25 cellular contexts compared by ENCODE assay signal in the genomic region with DNA sequence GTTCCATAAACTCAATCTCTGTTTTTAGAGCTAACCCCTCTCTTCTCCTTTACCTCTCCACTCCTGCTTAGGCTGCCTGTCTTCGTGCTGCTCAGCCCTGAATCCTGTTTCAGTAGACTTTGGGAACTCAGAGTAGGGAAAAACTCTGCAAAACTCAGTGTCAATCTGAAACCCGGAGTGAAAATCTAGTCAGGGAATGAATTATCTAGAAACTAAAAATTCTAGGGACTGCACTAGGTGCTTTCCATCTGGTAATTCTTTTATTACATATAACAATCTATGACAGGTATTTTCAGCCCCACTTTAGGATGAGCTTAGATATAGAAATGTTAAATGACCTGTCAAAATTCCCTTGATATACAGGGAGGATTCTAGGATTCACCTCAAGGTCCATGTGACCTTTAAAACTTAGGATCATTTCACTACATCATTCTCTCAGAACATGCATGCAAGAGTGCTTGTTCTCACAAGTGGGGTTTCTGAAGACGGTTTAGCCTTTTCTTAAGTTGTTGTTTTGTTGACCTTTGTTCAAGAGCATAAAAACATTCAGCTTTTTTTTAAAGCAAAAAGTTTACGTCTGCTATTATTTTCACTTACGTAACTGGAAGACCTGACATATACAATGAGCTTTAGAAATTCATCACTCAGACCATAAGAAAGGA.
DNase-seq lines count a peak whose midpoint lies in the region; ATAC-seq, FAIRE-seq and TF ChIP-seq lines count a peak whose summit lies in the region.
"Had no signal": no experiment of that assay in that cellular context is flagged by ENCODE, and none has a peak within 500 bp of the region (broad histone marks: within the 10 kb centered on the region; RNA-seq: fewer than 3 reads in every experiment).

No MANE protein-coding gene starts in this region.

- no peaks in the 10 kb centered on the region for H3K36me3 ChIP-seq in HepG2 (replicated peaks in 1 of 2; ENCODE audit: control insufficient read depth in 1 of 2, insufficient read depth in 2 of 2, low read length in 2 of 2)
- H3K36me3 ChIP-seq: BLaER1 treated with 17β-estradiol and CSF1 and Interleukin-3, amounts not matched to agents 10 nM and 100 nM; MG63; spleen had no signal

- H3K4me1 ChIP-seq in HepG2 (ENCODE audit: insufficient read depth, low read length): no peaks in the 10 kb centered on the region
- H3K4me1 ChIP-seq: BLaER1 treated with 17β-estradiol and CSF1 and Interleukin-3, amounts not matched to agents 10 nM and 100 nM; spleen had no signal

- DNase-seq in GM12892 (ENCODE audit: insufficient read length) (no peak), HFFc6 (no peak), WTC11 (ENCODE audit: low spot score) (no peak), HepG2 (ENCODE audit: low spot score) (no peak), foreskin melanocyte (no peak), dorsolateral prefrontal cortex (no peak)
- no peak for DNase-seq in stimulated activated naive B cell treated with anti-CD40 and anti-IgM and Interleukin-4, amounts not matched to agents 10 μg/mL and 1 μg/mL and 100 μg/mL, for 72 hours
- DNase-seq: activated CD4-positive, alpha-beta T cell treated with anti-CD3 and anti-CD28 coated beads, Interleukin-2, amount 10 ng/mL, durations not matched to agents 7 days and 5 days; activated effector memory CD4-positive, alpha-beta T cell treated with anti-CD3 and anti-CD28 coated beads, Interleukin-2, amount 50 U/mL, for 16 hours; effector memory CD8-positive, alpha-beta T cell; EL; kidney glomerular epithelial cell; MG63; NCI-H1436; NCI-H510A; NK-92 treated with Interleukin-12 subunit alpha and Interleukin-12 subunit beta, amount 100 ng/mL, for 24 hours; nucleus accumbens; spleen; stimulated activated CD4-positive, alpha-beta T cell treated with anti-CD3 and anti-CD28 coated beads, Interleukin-4, amount 100 ng/mL, for 1 hour; stimulated activated naive CD4-positive, alpha-beta T cell treated with Interleukin-2 at 50 U/mL for 16 hours; trophoblast cell had no signal

- peaks cover 49% of the 10 kb centered on the region for H3K4me1 Mint-ChIP-seq in HFFc6 (ENCODE audit: low read depth)
- no peaks in the 10 kb centered on the region for H3K4me1 Mint-ChIP-seq in WTC11
- peaks cover 2 to 5% of the 10 kb centered on the region in 2 donors for H3K4me1 Mint-ChIP-seq in stimulated activated naive B cell treated with anti-CD40 and anti-IgM and Interleukin-4, amounts not matched to agents 10 μg/mL and 1 μg/mL and 100 μg/mL, for 72 hours
- H3K4me1 Mint-ChIP-seq: activated CD4-positive, alpha-beta T cell treated with anti-CD3 and anti-CD28 coated beads, Interleukin-2, amount 10 ng/mL, durations not matched to agents 7 days and 5 days had no signal

- H3K27me3 Mint-ChIP-seq in HFFc6 (ENCODE audit: insufficient read depth) (no peaks in the 10 kb centered on the region), WTC11 (ENCODE audit: low read depth) (no peaks in the 10 kb centered on the region)
- H3K27me3 Mint-ChIP-seq in stimulated activated naive B cell treated with anti-CD40 and anti-IgM and Interleukin-4, amounts not matched to agents 10 μg/mL and 1 μg/mL and 100 μg/mL, for 72 hours: no peaks in the 10 kb centered on the region
- H3K27me3 Mint-ChIP-seq: effector memory CD8-positive, alpha-beta T cell had no signal

- H3K36me3 Mint-ChIP-seq in HFFc6 (ENCODE audit: low read depth) (peaks cover 7% of the 10 kb centered on the region; the same call in 1 of the 2 replicates), WTC11 (no peaks in the 10 kb centered on the region)
- H3K36me3 Mint-ChIP-seq in stimulated activated naive B cell treated with anti-CD40 and anti-IgM and Interleukin-4, amounts not matched to agents 10 μg/mL and 1 μg/mL and 100 μg/mL, for 72 hours: peaks cover 10 to 11% of the 10 kb centered on the region in 2 donors

- H3K9ac ChIP-seq in HepG2 (ENCODE audit: insufficient read depth, low read depth, low read length): no peak overlapping the region
- H3K9ac ChIP-seq: BLaER1 treated with 17β-estradiol and CSF1 and Interleukin-3, amounts not matched to agents 10 nM and 100 nM had no signal

- WGBS in HepG2 (ENCODE audit: low lambda C conversion rate): 19% methylated on average over 5 of the region's 5 CpGs

- TF ChIP-seq POLR2A in GM12892 (IDR thresholded peaks at IDR 0.05; ENCODE audit: low read depth, low read length): no peak
- TF ChIP-seq POLR2A in HepG2 (IDR thresholded peaks at IDR 0.05; ENCODE audit: insufficient read depth in 1 of 2, low read depth in 2 of 2, low read length in 2 of 2): no peak

- no peak overlapping the region for H3K4me3 Mint-ChIP-seq in HFFc6
- H3K4me3 Mint-ChIP-seq in WTC11: no peak overlapping the region
- H3K4me3 Mint-ChIP-seq in stimulated activated naive B cell treated with anti-CD40 and anti-IgM and Interleukin-4, amounts not matched to agents 10 μg/mL and 1 μg/mL and 100 μg/mL, for 72 hours: no peak overlapping the region
- H3K4me3 Mint-ChIP-seq: activated CD4-positive, alpha-beta T cell treated with anti-CD3 and anti-CD28 coated beads, Interleukin-2, amount 10 ng/mL, durations not matched to agents 7 days and 5 days; effector memory CD8-positive, alpha-beta T cell had no signal

- TF ChIP-seq RAD21 in HepG2 (CRISPR knock-in tag; IDR thresholded peaks at IDR 0.05): no peak

- H3K4me3 ChIP-seq in HepG2 (replicated peaks in 1 of 3; ENCODE audit: insufficient read depth in 1 of 3, low read depth in 2 of 3, low read length in 3 of 3) (no peak overlapping the region), dorsolateral prefrontal cortex (no peak overlapping the region)
- H3K4me3 ChIP-seq: BLaER1 treated with 17β-estradiol and CSF1 and Interleukin-3, amounts not matched to agents 10 nM and 100 nM; lung; MG63; spleen had no signal

- intact Hi-C loops in HepG2 (cut with micrococcal nuclease; ENCODE audit: unreplicated experiment) (no loop called here), dorsolateral prefrontal cortex (cut with DNase I) (no loop called here)

- in situ Hi-C loops in HepG2 (cut with HindIII; ENCODE audit: extremely low pct_ligation_motif_present, low pct_unique_long_range_greater_than_20kb): no loop called here

- no peaks in the 10 kb centered on the region for H3K9me3 ChIP-seq in HepG2 (ENCODE audit: low read length)
- H3K9me3 ChIP-seq: MG63 had no signal

- H3K9me3 Mint-ChIP-seq in HFFc6 (no peaks in the 10 kb centered on the region), WTC11 (peaks cover 5% of the 10 kb centered on the region; the same call in 1 of the 2 replicates)
- peaks cover 0 to 7% of the 10 kb centered on the region in 2 donors for H3K9me3 Mint-ChIP-seq in stimulated activated naive B cell treated with anti-CD40 and anti-IgM and Interleukin-4, amounts not matched to agents 10 μg/mL and 1 μg/mL and 100 μg/mL, for 72 hours
- H3K9me3 Mint-ChIP-seq: effector memory CD8-positive, alpha-beta T cell had no signal

- ATAC-seq in WTC11 (no peak), HepG2 (no peak), HG03442 (IDR thresholded peaks at IDR 0.05; ENCODE audit: unreplicated experiment) (no peak)
- ATAC-seq in stimulated activated naive B cell treated with anti-CD40 and anti-IgM and Interleukin-4, amounts not matched to agents 10 μg/mL and 1 μg/mL and 100 μg/mL, for 72 hours (replicated peaks): no peak
- ATAC-seq: effector memory CD8-positive, alpha-beta T cell had no signal

- H4K20me1 ChIP-seq in HepG2 (ENCODE audit: insufficient read depth, low read length): no peaks in the 10 kb centered on the region
- H4K20me1 ChIP-seq: BLaER1 treated with 17β-estradiol and CSF1 and Interleukin-3, amounts not matched to agents 10 nM and 100 nM had no signal

- FAIRE-seq in GM12892 (lab: Jason Lieb, UNC) (peak; percentile 74), HepG2 (lab: Jason Lieb, UNC) (no peak)
- FAIRE-seq: D721Med had no signal

- CTCF ChIA-PET in WTC11 (lab: Charles Lee) (no interaction called here), HepG2 (lab: Yijun Ruan, JAX; ENCODE audit: low intra/inter-chr PET ratio, low total read pairs) (no interaction called here)

- no peaks in the 10 kb centered on the region for H3K27me3 ChIP-seq in HepG2 (ENCODE audit: control insufficient read depth in 1 of 2, insufficient read depth in 2 of 2, low read length in 2 of 2)
- no peaks in the 10 kb centered on the region for H3K27me3 ChIP-seq in dorsolateral prefrontal cortex
- H3K27me3 ChIP-seq: BLaER1 treated with 17β-estradiol and CSF1 and Interleukin-3, amounts not matched to agents 10 nM and 100 nM; MG63; spleen had no signal

- TF ChIP-seq CTCF in HFFc6 (IDR thresholded peaks at IDR 0.05): no peak
- no peak for TF ChIP-seq CTCF in WTC11 (IDR thresholded peaks at IDR 0.05)
- no peak for TF ChIP-seq CTCF in HepG2 (CRISPR knock-in tag; IDR thresholded peaks at IDR 0.05)
- no peak for TF ChIP-seq CTCF in dorsolateral prefrontal cortex (IDR thresholded peaks at IDR 0.05 in 54 of 56, conservative IDR thresholded peaks at IDR 0.05 in 2 of 56; ENCODE audit: low read depth in 1 of 56, partially characterized antibody in 56 of 56)

- POLR2A ChIA-PET in WTC11 (lab: Charles Lee) (no interaction called here), HepG2 (lab: Yijun Ruan, JAX) (no interaction called here)

- no TSS peak for BruUV-seq in HepG2 (replicated peaks; lab: Mats Ljungman, UMichigan)

- TF ChIP-seq EP300 in HepG2 (IDR thresholded peaks at IDR 0.05; ENCODE audit: low read depth in 2 of 2, low read length in 2 of 2) (no peak), HepG2 (CRISPR knock-in tag; IDR thresholded peaks at IDR 0.05; ENCODE audit: borderline replicate concordance) (no peak)

- no peaks in the 10 kb centered on the region for H3K79me2 ChIP-seq in HepG2 (ENCODE audit: insufficient read depth, low read length)

- no peak overlapping the region for H2AFZ ChIP-seq in HepG2 (ENCODE audit: low read length)

- peak overlapping the region; percentile 15 for H3K27ac Mint-ChIP-seq in HFFc6
- peak overlapping the region; percentile 74; the same call in 1 of the 2 replicates for H3K27ac Mint-ChIP-seq in WTC11
- peak overlapping the region; percentile 65 for H3K27ac Mint-ChIP-seq in stimulated activated naive B cell treated with anti-CD40 and anti-IgM and Interleukin-4, amounts not matched to agents 10 μg/mL and 1 μg/mL and 100 μg/mL, for 72 hours
- H3K27ac Mint-ChIP-seq: activated CD4-positive, alpha-beta T cell treated with anti-CD3 and anti-CD28 coated beads, Interleukin-2, amount 10 ng/mL, durations not matched to agents 7 days and 5 days; effector memory CD8-positive, alpha-beta T cell had no signal

- H3K4me2 ChIP-seq in HepG2 (ENCODE audit: low read depth, low read length): no peak overlapping the region
- H3K4me2 ChIP-seq: BLaER1 treated with 17β-estradiol and CSF1 and Interleukin-3, amounts not matched to agents 10 nM and 100 nM had no signal

- H3K27ac ChIP-seq in HepG2 (ENCODE audit: extremely low read length, insufficient read depth, low read length) (no peak overlapping the region), dorsolateral prefrontal cortex (no peak overlapping the region)
- H3K27ac ChIP-seq: BLaER1 treated with 17β-estradiol and CSF1 and Interleukin-3, amounts not matched to agents 10 nM and 100 nM; spleen had no signal

TF ChIP-seq in HepG2, 621 proteins besides CTCF, POLR2A, EP300 and RAD21 (continues in another document):
- no peak for TF ChIP-seq ZNF737 (CRISPR knock-in tag; IDR thresholded peaks at IDR 0.05; ENCODE audit: borderline replicate concordance)

Comparison
In these comparisons a context has a peak if more than half of its experiments do, and no peak if none do; other contexts are left out.
1. H3K27ac Mint-ChIP-seq: peak in every context shown above with its lines; median percentile 74 in WTC11; 65 in stimulated activated naive B cell treated with anti-CD40 and anti-IgM and Interleukin-4, amounts not matched to agents 10 μg/mL and 1 μg/mL and 100 μg/mL, for 72 hours; 15 in HFFc6.